8 cellular contexts compared by ENCODE assay signal in genomic region chr1:244461254-244462071, GRCh38. TPM values are rescaled to one million over a fixed set of nuclear protein-coding genes. Genes with fewer than 3 reads are reported as not detected.
DNase-seq lines count a peak whose midpoint lies in the region; ATAC-seq and TF ChIP-seq lines count a peak whose summit lies in the region.

A gene with protein sequence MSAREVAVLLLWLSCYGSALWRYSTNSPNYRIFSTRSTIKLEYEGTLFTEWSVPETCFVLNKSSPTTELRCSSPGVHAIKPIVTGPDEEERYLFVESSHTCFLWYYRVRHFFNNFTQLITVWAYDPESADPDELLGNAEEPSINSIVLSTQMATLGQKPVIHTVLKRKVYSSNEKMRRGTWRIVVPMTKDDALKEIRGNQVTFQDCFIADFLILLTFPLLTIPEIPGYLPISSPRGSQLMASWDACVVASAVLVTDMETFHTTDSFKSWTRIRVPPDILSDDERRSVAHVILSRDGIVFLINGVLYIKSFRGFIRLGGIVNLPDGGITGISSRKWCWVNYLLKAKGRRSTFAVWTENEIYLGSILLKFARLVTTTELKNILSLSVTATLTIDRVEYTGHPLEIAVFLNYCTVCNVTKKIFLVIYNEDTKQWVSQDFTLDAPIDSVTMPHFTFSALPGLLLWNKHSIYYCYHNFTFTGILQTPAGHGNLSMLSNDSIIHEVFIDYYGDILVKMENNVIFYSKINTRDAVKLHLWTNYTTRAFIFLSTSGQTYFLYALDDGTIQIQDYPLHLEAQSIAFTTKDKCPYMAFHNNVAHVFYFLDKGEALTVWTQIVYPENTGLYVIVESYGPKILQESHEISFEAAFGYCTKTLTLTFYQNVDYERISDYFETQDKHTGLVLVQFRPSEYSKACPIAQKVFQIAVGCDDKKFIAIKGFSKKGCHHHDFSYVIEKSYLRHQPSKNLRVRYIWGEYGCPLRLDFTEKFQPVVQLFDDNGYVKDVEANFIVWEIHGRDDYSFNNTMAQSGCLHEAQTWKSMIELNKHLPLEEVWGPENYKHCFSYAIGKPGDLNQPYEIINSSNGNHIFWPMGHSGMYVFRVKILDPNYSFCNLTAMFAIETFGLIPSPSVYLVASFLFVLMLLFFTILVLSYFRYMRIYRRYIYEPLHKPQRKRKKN (plus strand): TSS chr1:244461273. CDS start chr1:244461430, 157 bp downstream.

- H3K27me3 Mint-ChIP-seq in mesothelial cell of epicardium (ENCODE audit: low read depth), result no peaks in the 10 kb centered on the region

- ATAC-seq in GM18873 (IDR thresholded peaks at IDR 0.05; ENCODE audit: low FRiP score, unreplicated experiment), result peak; percentile 95
- ATAC-seq in HG03103 (IDR thresholded peaks at IDR 0.05; ENCODE audit: low read depth, unreplicated experiment), result peak; percentile 96

- peaks cover 9% of the 10 kb centered on the region for H3K36me3 Mint-ChIP-seq in mesothelial cell of epicardium

- peak within 1 kb of the TSS; percentile 73 for H3K4me3 ChIP-seq in AG10803 (ENCODE audit: low read length)
- peak within 1 kb of the TSS; percentile 57 for H3K4me3 ChIP-seq in epithelial cell of esophagus (ENCODE audit: low read length)

- DNase-seq in AG10803 (ENCODE audit: low read depth), result peak; percentile 87
- peak; percentile 27 for DNase-seq in NCI-H748 treated with DMSO at 0.1 percent for 48 hours (lab: John Stamatoyannopoulos, UW)
- DNase-seq in activated T-cell treated with anti-CD3 and anti-CD28 coated beads for 24 hours (ENCODE audit: low read depth), result peak; percentile 67
- peak; percentile 88 for DNase-seq in epithelial cell of esophagus (ENCODE audit: low read depth)
- DNase-seq in mesothelial cell of epicardium (ENCODE audit: low spot score in 2 of 2, unreplicated experiment in 2 of 2), result peak; percentile 74 to 85
- DNase-seq in stimulated activated CD8-positive, alpha-beta memory T cell treated with anti-CD3 and anti-CD28 coated beads, Interleukin-15, amount 100 ng/mL, for 24 hours (ENCODE audit: low read depth), result peak; percentile 50

- H3K9me3 Mint-ChIP-seq in mesothelial cell of epicardium, result peaks cover 11% of the 10 kb centered on the region

- H3K4me1 Mint-ChIP-seq in mesothelial cell of epicardium, result peaks cover 9% of the 10 kb centered on the region

- peak within 1 kb of the TSS; percentile 75 for H3K4me3 Mint-ChIP-seq in mesothelial cell of epicardium

- peak within 1 kb of the TSS; percentile 94 for H3K27ac Mint-ChIP-seq in mesothelial cell of epicardium

- TF ChIP-seq CTCF in AG10803 (conservative IDR thresholded peaks at IDR 0.05; ENCODE audit: low read length) (no peak), epithelial cell of esophagus (IDR thresholded peaks at IDR 0.05; ENCODE audit: insufficient read depth, low read depth, low read length, missing control alignments) (no peak), mesothelial cell of epicardium (IDR thresholded peaks at IDR 0.05; ENCODE audit: unreplicated experiment) (no peak)

RNA-seq across cellular contexts. Expression of the gene that starts here (rescaled TPM):
- 2.2 to 2.7 TPM (median 2.5 TPM) in 3 replicates for total RNA-seq in mesothelial cell of epicardium

Comparison
In these comparisons a context has a peak if more than half of its experiments do, and no peak if none do; other contexts are left out.
1. Peak in every context shown above with its lines: DNase-seq, ATAC-seq and H3K4me3 ChIP-seq.
2. DNase-seq: peak in every context shown above with its lines; median percentile 88 in epithelial cell of esophagus; 87 in AG10803; 80 in mesothelial cell of epicardium; 67 in activated T-cell treated with anti-CD3 and anti-CD28 coated beads for 24 hours; 50 in stimulated activated CD8-positive, alpha-beta memory T cell treated with anti-CD3 and anti-CD28 coated beads, Interleukin-15, amount 100 ng/mL, for 24 hours; 27 in NCI-H748 treated with DMSO at 0.1 percent for 48 hours.